Comparison of ENCODE assay signal across 14 cellular contexts in genomic region chr11:103536335-103536722, GRCh38.
A peak's percentile ranks its signal among the peaks of the same experiment; 100 is the strongest.
DNase-seq lines count a peak whose midpoint lies in the region; ATAC-seq and TF ChIP-seq lines count a peak whose summit lies in the region.
"Had no signal": no experiment of that assay in that cellular context is flagged by ENCODE, and none has a peak within 500 bp of the region (broad histone marks: within the 10 kb centered on the region; RNA-seq: fewer than 3 reads in every experiment).

No MANE protein-coding gene starts in this region.

- H4K5ac ChIP-seq in IMR-90 (ENCODE audit: low read depth, low read length), result no peak overlapping the region

- POLR2A ChIA-PET in IMR-90 (lab: Charles Lee; ENCODE audit: unreplicated experiment), result no interaction called here

- H2BK20ac ChIP-seq in IMR-90 (ENCODE audit: low read depth, low read length), result no peak overlapping the region

- no peaks in the 10 kb centered on the region for H3K9me3 ChIP-seq in IMR-90 (ENCODE audit: control insufficient read depth, insufficient read depth, low read length)
- peaks cover 12% of the 10 kb centered on the region for H3K9me3 ChIP-seq in WERI-Rb-1 (ENCODE audit: severe bottlenecking)
- no peaks in the 10 kb centered on the region for H3K9me3 ChIP-seq in right atrium auricular region
- H3K9me3 ChIP-seq in skeletal muscle satellite cell (replicated peaks; ENCODE audit: low read length), result no peaks in the 10 kb centered on the region
- H3K9me3 ChIP-seq in T-helper 17 cell (ENCODE audit: control insufficient read depth, low read length, poor library complexity, severe bottlenecking), result no peaks in the 10 kb centered on the region

- no TSS peak for BruUV-seq in IMR-90 (replicated peaks; lab: Mats Ljungman, UMichigan)

- H4K91ac ChIP-seq in IMR-90 (ENCODE audit: insufficient read depth, low read depth, low read length), result no peak overlapping the region

- dilution Hi-C loops in IMR-90 (cut with HindIII; ENCODE audit: low sequenced_read_pairs, unreplicated experiment), result no loop called here

- DNase-seq in IMR-90 (no peak), WERI-Rb-1 (peak; percentile 77), right atrium auricular region (ENCODE audit: low spot score) (no peak), T-helper 17 cell (no peak), erythroblast (lab: John Stamatoyannopoulos, UW) (no peak)
- DNase-seq: activated B cell treated with CpG ODN at 0.5 μM for 24 hours; activated CD8-positive, alpha-beta memory T cell treated with anti-CD3 and anti-CD28 coated beads, Interleukin-2, amount 10 ng/mL, durations not matched to agents 7 days and 5 days; amniotic stem cell; stimulated activated CD4-positive, alpha-beta T cell treated with anti-CD3 and anti-CD28 coated beads, Interleukin-2, amount 100 ng/mL, for 24 hours; substantia nigra had no signal

- H3K27me3 ChIP-seq in IMR-90 (ENCODE audit: control insufficient read depth, insufficient read depth, low read length), result no peaks in the 10 kb centered on the region
- no peaks in the 10 kb centered on the region for H3K27me3 ChIP-seq in WERI-Rb-1 (ENCODE audit: insufficient read depth, low read depth, severe bottlenecking)
- no peaks in the 10 kb centered on the region for H3K27me3 ChIP-seq in right atrium auricular region
- H3K27me3 ChIP-seq in skeletal muscle satellite cell (ENCODE audit: control insufficient read depth, insufficient read depth, low read length), result no peaks in the 10 kb centered on the region

- H2BK5ac ChIP-seq in IMR-90 (ENCODE audit: low read depth, low read length, poor library complexity, severe bottlenecking), result no peak overlapping the region

- H3K9ac ChIP-seq in IMR-90 (ENCODE audit: low read depth, low read length) (no peak overlapping the region), skeletal muscle satellite cell (ENCODE audit: low read depth, low read length) (no peak overlapping the region)

- no peak overlapping the region; the same call in 1 of the 2 replicates for H3K14ac ChIP-seq in IMR-90 (replicated peaks; ENCODE audit: low read depth, low read length)

- no peak overlapping the region for H3K4ac ChIP-seq in IMR-90 (ENCODE audit: low read depth, low read length)

- H4K8ac ChIP-seq in IMR-90 (ENCODE audit: low read depth in 2 of 2, low read length in 2 of 2), result no peak overlapping the region

- H3K36me3 Mint-ChIP-seq in T-helper 17 cell (ENCODE audit: low read depth), result no peaks in the 10 kb centered on the region
- H3K36me3 Mint-ChIP-seq: activated CD8-positive, alpha-beta memory T cell treated with anti-CD3 and anti-CD28 coated beads, Interleukin-2, amount 10 ng/mL, durations not matched to agents 7 days and 5 days; memory B cell had no signal

- H4K20me1 ChIP-seq in IMR-90 (ENCODE audit: insufficient read depth, low read length), result no peaks in the 10 kb centered on the region

- ATAC-seq in IMR-90 (ENCODE audit: low read depth), result no peak
- ATAC-seq in T-helper 17 cell, result no peak
- no peak for ATAC-seq in GM21367 (IDR thresholded peaks at IDR 0.05; ENCODE audit: unreplicated experiment)
- ATAC-seq: activated CD8-positive, alpha-beta memory T cell treated with anti-CD3 and anti-CD28 coated beads, Interleukin-2, amount 10 ng/mL, durations not matched to agents 7 days and 5 days had no signal

- H3K56ac ChIP-seq in IMR-90 (ENCODE audit: extremely low read depth, insufficient read depth, low read length), result no peak overlapping the region

- in situ Hi-C loops in IMR-90 (cut with MboI; ENCODE audit: low sequenced_read_pairs), result no loop called here

- H2BK120ac ChIP-seq in IMR-90 (ENCODE audit: low read depth, low read length), result peak overlapping the region; percentile 37; the same call in 1 of the 2 replicates

- TF ChIP-seq CTCF in IMR-90 (conservative IDR thresholded peaks at IDR 0.05; ENCODE audit: low read depth, low read length), result no peak
- no peak for TF ChIP-seq CTCF in WERI-Rb-1 (IDR thresholded peaks at IDR 0.05; ENCODE audit: low read depth, low read length)
- no peak for TF ChIP-seq CTCF in right atrium auricular region (IDR thresholded peaks at IDR 0.05)

- H2BK15ac ChIP-seq in IMR-90 (ENCODE audit: low read depth, low read length), result no peak overlapping the region

- TF ChIP-seq POLR2A in IMR-90 (IDR thresholded peaks at IDR 0.05; ENCODE audit: low read depth, low read length) (no peak), erythroblast (IDR thresholded peaks at IDR 0.05; ENCODE audit: low read length) (no peak)

- no peak overlapping the region for H3K18ac ChIP-seq in IMR-90 (ENCODE audit: low read depth, low read length)

- H3K4me2 ChIP-seq in IMR-90 (ENCODE audit: low read depth, low read length) (no peak overlapping the region), skeletal muscle satellite cell (ENCODE audit: low read length) (peak overlapping the region; percentile 46)

- H3K9me1 ChIP-seq in IMR-90 (ENCODE audit: insufficient read depth, low read length), result peaks cover 5% of the 10 kb centered on the region; the same call in 1 of the 2 replicates

- H3K4me3 ChIP-seq in IMR-90 (ENCODE audit: insufficient read depth, low read depth, low read length), result no peak overlapping the region
- H3K4me3 ChIP-seq in WERI-Rb-1 (ENCODE audit: low read depth, low read length), result peak overlapping the region; percentile 76
- H3K4me3 ChIP-seq in right atrium auricular region, result peak overlapping the region; percentile 5 to 10
- no peak overlapping the region for H3K4me3 ChIP-seq in skeletal muscle satellite cell (ENCODE audit: low read length)

- H3K4me1 ChIP-seq in IMR-90 (ENCODE audit: control insufficient read depth, insufficient read depth, low read length), result peaks cover 2% of the 10 kb centered on the region
- H3K4me1 ChIP-seq in right atrium auricular region, result peaks cover 0 to 20% of the 10 kb centered on the region in 2 donors
- H3K4me1 ChIP-seq in skeletal muscle satellite cell (ENCODE audit: control insufficient read depth, insufficient read depth, low read length), result peaks cover 35% of the 10 kb centered on the region

- H3K36me3 ChIP-seq in IMR-90 (ENCODE audit: control insufficient read depth, insufficient read depth, low read length) (no peaks in the 10 kb centered on the region), WERI-Rb-1 (no peaks in the 10 kb centered on the region; the same call in 1 of the 2 replicates), right atrium auricular region (no peaks in the 10 kb centered on the region), skeletal muscle satellite cell (ENCODE audit: insufficient read depth, low read length) (no peaks in the 10 kb centered on the region)

- no peak overlapping the region for H2AFZ ChIP-seq in IMR-90 (replicated peaks; ENCODE audit: low read length, poor library complexity)

- intact Hi-C loops in IMR-90 (cut with micrococcal nuclease), result loop anchor here (5.0 kb wide), 1 partner anchor 334 kb away; no protein-coding TSS in a partner anchor

- H3K4me3 Mint-ChIP-seq in T-helper 17 cell, result no peak overlapping the region
- H3K4me3 Mint-ChIP-seq: activated B cell treated with CpG ODN at 0.5 μM for 24 hours; activated CD8-positive, alpha-beta memory T cell treated with anti-CD3 and anti-CD28 coated beads, Interleukin-2, amount 10 ng/mL, durations not matched to agents 7 days and 5 days; memory B cell; T-helper 1 cell treated with Interleukin-12 subunit alpha and Interleukin-12 subunit beta and Interleukin-4 antibody, amounts not matched to agents 30 μg/mL and 1 μg/mL, for 36 hours had no signal

- CTCF ChIA-PET in IMR-90 (lab: Yijun Ruan, JAX), result interaction anchor here (1.2 kb wide), 1 partner anchor 35 kb away, joined by 3 read pairs; no protein-coding TSS in a partner anchor

- H3K79me1 ChIP-seq in IMR-90 (ENCODE audit: low read depth in 1 of 2, low read length in 2 of 2), result no peaks in the 10 kb centered on the region

- H3K23ac ChIP-seq in IMR-90 (ENCODE audit: low read depth, low read length), result no peak overlapping the region

- 94% methylated on average over 5 of the region's 10 CpGs; no CpG with 5 or more reads in 1 of the 2 experiments for WGBS in IMR-90 (ENCODE audit: extremely low coverage in 2 of 2, insufficient read length in 1 of 2), 2 experiments

- H2AK5ac ChIP-seq in IMR-90 (ENCODE audit: low read depth, low read length), result no peak overlapping the region

- TF ChIP-seq RAD21 in IMR-90 (IDR thresholded peaks at IDR 0.05; ENCODE audit: low read length), result no peak

- no peak overlapping the region for H3K27ac Mint-ChIP-seq in T-helper 17 cell
- H3K27ac Mint-ChIP-seq: activated B cell treated with CpG ODN at 0.5 μM for 24 hours; activated CD8-positive, alpha-beta memory T cell treated with anti-CD3 and anti-CD28 coated beads, Interleukin-2, amount 10 ng/mL, durations not matched to agents 7 days and 5 days; memory B cell; T-helper 1 cell treated with Interleukin-12 subunit alpha and Interleukin-12 subunit beta and Interleukin-4 antibody, amounts not matched to agents 30 μg/mL and 1 μg/mL, for 36 hours had no signal

- H3K27me3 Mint-ChIP-seq in T-helper 17 cell, result peaks cover 19% of the 10 kb centered on the region
- H3K27me3 Mint-ChIP-seq: activated B cell treated with CpG ODN at 0.5 μM for 24 hours had no signal

- no peak overlapping the region for H2AK9ac ChIP-seq in IMR-90 (replicated peaks; ENCODE audit: low read depth, low read length, poor library complexity)

- peaks cover 3% of the 10 kb centered on the region for H3K4me1 Mint-ChIP-seq in T-helper 17 cell
- H3K4me1 Mint-ChIP-seq: activated B cell treated with CpG ODN at 0.5 μM for 24 hours; activated CD8-positive, alpha-beta memory T cell treated with anti-CD3 and anti-CD28 coated beads, Interleukin-2, amount 10 ng/mL, durations not matched to agents 7 days and 5 days; memory B cell had no signal

- H3K27ac ChIP-seq in IMR-90 (ENCODE audit: insufficient read depth, low read length) (no peak overlapping the region), WERI-Rb-1 (peak overlapping the region; percentile 88), right atrium auricular region (peak overlapping the region; percentile 50 to 67)

TF ChIP-seq in IMR-90, 13 proteins besides CTCF, POLR2A, EP300 and RAD21:
- TF ChIP-seq SMC3 (IDR thresholded peaks at IDR 0.05; ENCODE audit: low read depth, low read length) (no peak), CHD1 (IDR thresholded peaks at IDR 0.05; ENCODE audit: low read depth, low read length) (no peak), CEBPB (IDR thresholded peaks at IDR 0.05; ENCODE audit: low read depth, low read length) (no peak), NFE2L2 (IDR thresholded peaks at IDR 0.05; ENCODE audit: low read depth, low read length) (no peak), USF2 (IDR thresholded peaks at IDR 0.05; ENCODE audit: low read depth, low read length) (no peak), FOS (IDR thresholded peaks at IDR 0.05; ENCODE audit: low read depth, low read length) (no peak)

Comparison
In these comparisons a context has a peak if more than half of its experiments do, and no peak if none do; other contexts are left out.
1. H3K4me3 ChIP-seq: peak in WERI-Rb-1 (single experiment) and right atrium auricular region (2 of 2); none in IMR-90 (single experiment) and skeletal muscle satellite cell (single experiment).